ENCODE assay signal across 8 cellular contexts in genomic region chr10:72260588-72261322, GRCh38. TPM values are rescaled to one million over a fixed set of nuclear protein-coding genes. Genes with fewer than 3 reads are reported as not detected.
DNase-seq lines count a peak whose midpoint lies in the region; ATAC-seq, FAIRE-seq and TF ChIP-seq lines count a peak whose summit lies in the region.

No MANE protein-coding gene starts in this region.

- peaks cover 50% of the 10 kb centered on the region for H3K4me1 Mint-ChIP-seq in activated CD4-positive, alpha-beta T cell treated with anti-CD3 and anti-CD28 coated beads, Interleukin-2, amount 10 ng/mL, durations not matched to agents 24 days and 14 days

- H3K4me3 Mint-ChIP-seq in activated CD4-positive, alpha-beta T cell treated with anti-CD3 and anti-CD28 coated beads, Interleukin-2, amount 10 ng/mL, durations not matched to agents 24 days and 14 days: peak overlapping the region; percentile 85

- H3K27me3 ChIP-seq in HepG2 (ENCODE audit: control insufficient read depth in 1 of 2, insufficient read depth in 2 of 2, low read length in 2 of 2): no peaks in the 10 kb centered on the region

- in situ Hi-C loops in HepG2 (cut with HindIII; ENCODE audit: extremely low pct_ligation_motif_present, low pct_unique_long_range_greater_than_20kb): no loop called here

- no peaks in the 10 kb centered on the region for H3K36me3 ChIP-seq in HepG2 (replicated peaks in 1 of 2; ENCODE audit: control insufficient read depth in 1 of 2, insufficient read depth in 2 of 2, low read length in 2 of 2)

- peak; percentile 85 for TF ChIP-seq CTCF in HepG2 (CRISPR knock-in tag; IDR thresholded peaks at IDR 0.05)

- no peak for TF ChIP-seq RAD21 in HepG2 (CRISPR knock-in tag; IDR thresholded peaks at IDR 0.05)

- peak overlapping the region; percentile 91 for H3K4me2 ChIP-seq in HepG2 (ENCODE audit: low read depth, low read length)

- no TSS peak for BruUV-seq in HepG2 (replicated peaks; lab: Mats Ljungman, UMichigan)

- peak; percentile 83 for FAIRE-seq in HepG2 (lab: Jason Lieb, UNC)

- H3K9me3 Mint-ChIP-seq in activated CD4-positive, alpha-beta T cell treated with anti-CD3 and anti-CD28 coated beads, Interleukin-2, amount 10 ng/mL, durations not matched to agents 24 days and 14 days: no peaks in the 10 kb centered on the region

- H4K20me1 ChIP-seq in HepG2 (ENCODE audit: insufficient read depth, low read length): no peaks in the 10 kb centered on the region

- intact Hi-C loops in activated CD4-positive, alpha-beta T cell treated with anti-CD3 and anti-CD28 coated beads, Interleukin-2, amount 10 ng/mL, durations not matched to agents 24 days and 14 days (cut with micrococcal nuclease): loop anchor here (1.0 to 5.0 kb wide), 9 partner anchors 12 to 907 kb away; partner anchors contain the start of genes DDIT4, ECD and FAM149B1
- intact Hi-C loops in HepG2 (cut with micrococcal nuclease; ENCODE audit: unreplicated experiment): loop anchor here (2.0 kb wide), 2 partner anchors 44 to 68 kb away; partner anchors contain the start of genes ANAPC16 and ASCC1

- CTCF ChIA-PET in HepG2 (lab: Yijun Ruan, JAX; ENCODE audit: low intra/inter-chr PET ratio, low total read pairs): no interaction called here

- peak overlapping the region; percentile 98 for H3K27ac Mint-ChIP-seq in activated CD4-positive, alpha-beta T cell treated with anti-CD3 and anti-CD28 coated beads, Interleukin-2, amount 10 ng/mL, durations not matched to agents 24 days and 14 days

- TF ChIP-seq POLR2A in HepG2 (IDR thresholded peaks at IDR 0.05; ENCODE audit: insufficient read depth in 1 of 2, low read depth in 2 of 2, low read length in 2 of 2): peak; percentile 11 to 55; a peak in 2 of 4 replicates

- H3K79me2 ChIP-seq in HepG2 (ENCODE audit: insufficient read depth, low read length): no peaks in the 10 kb centered on the region

- DNase-seq in NCI-H510A (lab: John Stamatoyannopoulos, UW) (peak; percentile 8), NCI-H510A treated with DMSO at 0.1 percent for 48 hours (lab: John Stamatoyannopoulos, UW) (no peak), NCI-H2171 treated with DMSO at 0.1 percent for 48 hours (lab: John Stamatoyannopoulos, UW) (peak; percentile 74), dedifferentiated amniotic fluid mesenchymal stem cell (ENCODE audit: extremely low spot score) (peak; percentile 54), HepG2 (ENCODE audit: low spot score) (peak; percentile 88)
- peak; percentile 96 for DNase-seq in activated CD4-positive, alpha-beta T cell treated with anti-CD3 and anti-CD28 coated beads, Interleukin-2, amount 10 ng/mL, durations not matched to agents 24 days and 14 days
- DNase-seq in stimulated activated CD4-positive, alpha-beta T cell treated with anti-CD3 and anti-CD28 coated beads, Interleukin-4, amount 100 ng/mL, for 24 hours: peak; percentile 81

- no peaks in the 10 kb centered on the region for H3K9me3 ChIP-seq in HepG2 (ENCODE audit: low read length)

- TF ChIP-seq EP300 in HepG2 (IDR thresholded peaks at IDR 0.05; ENCODE audit: low read depth in 2 of 2, low read length in 2 of 2) (peak in 1 of 2 experiments; percentile 56; a peak in 1 of 4 replicates), HepG2 (CRISPR knock-in tag; IDR thresholded peaks at IDR 0.05; ENCODE audit: borderline replicate concordance) (peak; percentile 48; the same call in 1 of the 2 replicates)

- H2AFZ ChIP-seq in HepG2 (ENCODE audit: low read length): no peak overlapping the region

- peak overlapping the region; percentile 50 to 74 (median 61) for H3K4me3 ChIP-seq in HepG2 (replicated peaks in 1 of 3; ENCODE audit: insufficient read depth in 1 of 3, low read depth in 2 of 3, low read length in 3 of 3)

- H3K4me1 ChIP-seq in HepG2 (ENCODE audit: insufficient read depth, low read length): peaks cover 84% of the 10 kb centered on the region

- POLR2A ChIA-PET in HepG2 (lab: Yijun Ruan, JAX): interaction anchor here (0.6 to 5.8 kb wide), 17 partner anchors 9 to 297 kb away, joined by 3 to 155 read pairs (median 6); partner anchors contain the start of genes ANAPC16, ASCC1, DDIT4 and DNAJB12

- peak overlapping the region; percentile 74 for H3K9ac ChIP-seq in HepG2 (ENCODE audit: insufficient read depth, low read depth, low read length)

- H3K27ac ChIP-seq in HepG2 (ENCODE audit: extremely low read length, insufficient read depth, low read length): peak overlapping the region; percentile 91

- ATAC-seq in HG03025 (IDR thresholded peaks at IDR 0.05; ENCODE audit: low FRiP score, unreplicated experiment): peak; percentile 61
- ATAC-seq in HepG2: peak; percentile 84

- peaks cover 2% of the 10 kb centered on the region for H3K36me3 Mint-ChIP-seq in activated CD4-positive, alpha-beta T cell treated with anti-CD3 and anti-CD28 coated beads, Interleukin-2, amount 10 ng/mL, durations not matched to agents 24 days and 14 days (ENCODE audit: low read depth)

- WGBS in HepG2 (ENCODE audit: low lambda C conversion rate): under 1% methylated on average over 33 of the region's 38 CpGs

- no peaks in the 10 kb centered on the region for H3K27me3 Mint-ChIP-seq in activated CD4-positive, alpha-beta T cell treated with anti-CD3 and anti-CD28 coated beads, Interleukin-2, amount 10 ng/mL, durations not matched to agents 24 days and 14 days

RNA-seq across cellular contexts. Expression of gene DDIT4, which starts 13.0 kb away (rescaled TPM):
- total RNA-seq in activated CD4-positive, alpha-beta T cell treated with anti-CD3 and anti-CD28 coated beads, Interleukin-2, amount 10 ng/mL, durations not matched to agents 24 days and 14 days: 260 and 271 TPM in 2 replicates
- 35.2 and 35.6 TPM in 2 replicates for total RNA-seq in HepG2 (2016; rRNA removed; fragmentation: Illumina TruSeq; extraction: Trizol)
- total RNA-seq in HepG2 (2016; cell fraction: cytosol; rRNA removed; fragmentation: Illumina TruSeq; extraction: Trizol; ENCODE audit: low read depth): 17.3 and 17.4 TPM in 2 replicates
- 35.9 and 37.2 TPM in 2 replicates for total RNA-seq in HepG2 (2016; cell fraction: insoluble cytoplasmic fraction; rRNA removed; fragmentation: Illumina TruSeq; extraction: Trizol)
- 34.5 and 35.2 TPM in 2 replicates for total RNA-seq in HepG2 (2016; cell fraction: membrane; rRNA removed; fragmentation: Illumina TruSeq; extraction: Trizol)
- total RNA-seq in HepG2 (2016; cell fraction: nucleus; rRNA removed; fragmentation: Illumina TruSeq; extraction: Trizol): 19.2 and 19.4 TPM in 2 replicates
- polyA plus RNA-seq in HepG2 (2011; rRNA removed): 40.7 and 78.9 TPM in 2 replicates
- 47.3 and 59.3 TPM in 2 replicates for polyA plus RNA-seq in HepG2 (2011; cell fraction: cytosol; rRNA removed)
- 73.1 and 98.3 TPM in 2 replicates for polyA plus RNA-seq in HepG2 (2011; cell fraction: nucleus; rRNA removed)
- polyA plus RNA-seq in HepG2 (2012): 82.2 and 137 TPM in 2 replicates
- polyA plus RNA-seq in HepG2 (2016; cell fraction: cytosol; fragmentation: Illumina TruSeq; extraction: Trizol; ENCODE audit: low read depth): 3.8 and 5.2 TPM in 2 replicates
- 24.9 and 26.7 TPM in 2 replicates for polyA plus RNA-seq in HepG2 (2016; cell fraction: insoluble cytoplasmic fraction; fragmentation: Illumina TruSeq; extraction: Trizol; ENCODE audit: low read depth)
- 8.1 and 8.4 TPM in 2 replicates for polyA plus RNA-seq in HepG2 (2016; cell fraction: membrane; fragmentation: Illumina TruSeq; extraction: Trizol; ENCODE audit: low read depth)
- polyA plus RNA-seq in HepG2 (2016; cell fraction: nucleus; fragmentation: Illumina TruSeq; extraction: Trizol; ENCODE audit: insufficient read depth, low read depth): 27.3 and 28.4 TPM in 2 replicates
- 150 and 161 TPM in 2 replicates for polyA minus RNA-seq in HepG2 (2011; rRNA and poly(A)+ RNA removed; ENCODE audit: low replicate concordance)
- 74.7 and 77.2 TPM in 2 replicates for polyA minus RNA-seq in HepG2 (2011; cell fraction: cytosol; rRNA and poly(A)+ RNA removed)
- 51.2 and 56.2 TPM in 2 replicates for polyA minus RNA-seq in HepG2 (2011; cell fraction: nucleus; rRNA and poly(A)+ RNA removed)

RNA-seq across cellular contexts. Expression of gene ASCC1, which starts 44.7 kb away (rescaled TPM):
- total RNA-seq in activated CD4-positive, alpha-beta T cell treated with anti-CD3 and anti-CD28 coated beads, Interleukin-2, amount 10 ng/mL, durations not matched to agents 24 days and 14 days: 33.6 and 34.1 TPM in 2 replicates
- total RNA-seq in HepG2 (2016; rRNA removed; fragmentation: Illumina TruSeq; extraction: Trizol): 30.1 and 51.0 TPM in 2 replicates
- total RNA-seq in HepG2 (2016; cell fraction: cytosol; rRNA removed; fragmentation: Illumina TruSeq; extraction: Trizol; ENCODE audit: low read depth): 5.7 and 7.9 TPM in 2 replicates
- total RNA-seq in HepG2 (2016; cell fraction: insoluble cytoplasmic fraction; rRNA removed; fragmentation: Illumina TruSeq; extraction: Trizol): 31.9 and 52.7 TPM in 2 replicates
- total RNA-seq in HepG2 (2016; cell fraction: membrane; rRNA removed; fragmentation: Illumina TruSeq; extraction: Trizol): 8.5 and 11.2 TPM in 2 replicates
- 19.7 and 20.4 TPM in 2 replicates for total RNA-seq in HepG2 (2016; cell fraction: nucleus; rRNA removed; fragmentation: Illumina TruSeq; extraction: Trizol)
- polyA plus RNA-seq in HepG2 (2011; rRNA removed): 16.6 and 21.6 TPM in 2 replicates
- polyA plus RNA-seq in HepG2 (2011; cell fraction: cytosol; rRNA removed): 12.4 and 18.1 TPM in 2 replicates
- 7.4 and 10.0 TPM in 2 replicates for polyA plus RNA-seq in HepG2 (2011; cell fraction: nucleus; rRNA removed)
- 23.8 and 25.1 TPM in 2 replicates for polyA plus RNA-seq in HepG2 (2012)
- polyA plus RNA-seq in HepG2 (2016; cell fraction: cytosol; fragmentation: Illumina TruSeq; extraction: Trizol; ENCODE audit: low read depth): 2.5 and 3.4 TPM in 2 replicates
- 47.4 and 47.8 TPM in 2 replicates for polyA plus RNA-seq in HepG2 (2016; cell fraction: insoluble cytoplasmic fraction; fragmentation: Illumina TruSeq; extraction: Trizol; ENCODE audit: low read depth)
- 5.9 and 6.9 TPM in 2 replicates for polyA plus RNA-seq in HepG2 (2016; cell fraction: membrane; fragmentation: Illumina TruSeq; extraction: Trizol; ENCODE audit: low read depth)
- 22.3 and 27.0 TPM in 2 replicates for polyA plus RNA-seq in HepG2 (2016; cell fraction: nucleus; fragmentation: Illumina TruSeq; extraction: Trizol; ENCODE audit: insufficient read depth, low read depth)
- polyA minus RNA-seq in HepG2 (2011; rRNA and poly(A)+ RNA removed; ENCODE audit: low replicate concordance): 21.8 and 33.7 TPM in 2 replicates
- 16.5 and 21.2 TPM in 2 replicates for polyA minus RNA-seq in HepG2 (2011; cell fraction: cytosol; rRNA and poly(A)+ RNA removed)
- 25.8 and 32.3 TPM in 2 replicates for polyA minus RNA-seq in HepG2 (2011; cell fraction: nucleus; rRNA and poly(A)+ RNA removed)

RNA-seq across cellular contexts. Expression of gene ANAPC16, which starts 44.9 kb away (rescaled TPM):
- total RNA-seq in activated CD4-positive, alpha-beta T cell treated with anti-CD3 and anti-CD28 coated beads, Interleukin-2, amount 10 ng/mL, durations not matched to agents 24 days and 14 days: 73.2 and 74.3 TPM in 2 replicates
- total RNA-seq in HepG2 (2016; rRNA removed; fragmentation: Illumina TruSeq; extraction: Trizol): 74.8 and 95.6 TPM in 2 replicates
- 91.2 and 103 TPM in 2 replicates for total RNA-seq in HepG2 (2016; cell fraction: cytosol; rRNA removed; fragmentation: Illumina TruSeq; extraction: Trizol; ENCODE audit: low read depth)
- total RNA-seq in HepG2 (2016; cell fraction: insoluble cytoplasmic fraction; rRNA removed; fragmentation: Illumina TruSeq; extraction: Trizol): 76.8 and 94.9 TPM in 2 replicates
- 149 and 166 TPM in 2 replicates for total RNA-seq in HepG2 (2016; cell fraction: membrane; rRNA removed; fragmentation: Illumina TruSeq; extraction: Trizol)
- total RNA-seq in HepG2 (2016; cell fraction: nucleus; rRNA removed; fragmentation: Illumina TruSeq; extraction: Trizol): 25.8 and 31.4 TPM in 2 replicates
- polyA plus RNA-seq in HepG2 (2011; rRNA removed): 70.4 and 89.4 TPM in 2 replicates
- 49.3 and 62.9 TPM in 2 replicates for polyA plus RNA-seq in HepG2 (2011; cell fraction: cytosol; rRNA removed)
- polyA plus RNA-seq in HepG2 (2011; cell fraction: nucleus; rRNA removed): 10.9 and 14.2 TPM in 2 replicates
- 59.2 and 62.8 TPM in 2 replicates for polyA plus RNA-seq in HepG2 (2012)
- 138 and 184 TPM in 2 replicates for polyA plus RNA-seq in HepG2 (2016; cell fraction: cytosol; fragmentation: Illumina TruSeq; extraction: Trizol; ENCODE audit: low read depth)
- 106 and 114 TPM in 2 replicates for polyA plus RNA-seq in HepG2 (2016; cell fraction: insoluble cytoplasmic fraction; fragmentation: Illumina TruSeq; extraction: Trizol; ENCODE audit: low read depth)
- 159 and 184 TPM in 2 replicates for polyA plus RNA-seq in HepG2 (2016; cell fraction: membrane; fragmentation: Illumina TruSeq; extraction: Trizol; ENCODE audit: low read depth)
- 52.6 and 58.6 TPM in 2 replicates for polyA plus RNA-seq in HepG2 (2016; cell fraction: nucleus; fragmentation: Illumina TruSeq; extraction: Trizol; ENCODE audit: insufficient read depth, low read depth)
- polyA minus RNA-seq in HepG2 (2011; rRNA and poly(A)+ RNA removed; ENCODE audit: low replicate concordance): 27.8 and 41.1 TPM in 2 replicates
- 13.3 and 15.2 TPM in 2 replicates for polyA minus RNA-seq in HepG2 (2011; cell fraction: cytosol; rRNA and poly(A)+ RNA removed)
- polyA minus RNA-seq in HepG2 (2011; cell fraction: nucleus; rRNA and poly(A)+ RNA removed): 9.3 and 13.2 TPM in 2 replicates
